ENCODE assay signal across 14 cellular contexts in the genomic region with DNA sequence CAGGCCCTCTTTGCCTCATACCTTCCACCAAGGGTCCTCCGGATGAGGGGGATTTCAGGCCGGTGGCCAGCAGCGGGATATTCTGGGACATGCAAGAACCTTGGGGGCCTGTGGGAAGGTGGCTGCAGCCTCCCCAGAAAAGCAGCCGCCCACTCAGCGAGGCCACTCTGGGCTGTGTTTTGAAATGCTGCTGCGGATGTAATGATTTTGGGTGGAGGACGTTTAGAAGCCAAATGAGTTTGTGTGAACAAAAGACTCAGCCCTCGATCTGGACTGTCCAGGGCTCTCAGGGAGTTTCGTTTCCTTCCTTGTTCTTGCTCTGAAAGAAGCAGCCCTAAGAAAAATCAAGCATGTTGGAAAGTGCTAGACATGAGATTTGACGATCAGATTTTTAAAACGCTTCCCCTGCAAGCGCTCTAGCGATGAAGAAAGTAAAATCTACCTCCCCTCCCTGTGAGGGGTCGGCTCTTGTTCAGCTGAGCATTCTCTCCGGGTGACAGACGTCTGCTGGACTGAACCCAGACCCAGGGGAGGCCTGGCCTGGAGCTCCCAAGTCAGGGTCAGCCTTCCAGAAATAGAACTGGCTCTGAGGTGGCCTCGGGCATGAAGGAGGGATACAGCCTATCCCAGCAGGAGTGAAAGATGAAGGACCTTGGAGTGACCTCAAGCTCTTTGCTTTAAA. TPM values are rescaled to one million over a fixed set of nuclear protein-coding genes. Genes with fewer than 3 reads are reported as not detected.
DNase-seq lines count a peak whose midpoint lies in the region; ATAC-seq, FAIRE-seq and TF ChIP-seq lines count a peak whose summit lies in the region.
"Had no signal": no experiment of that assay in that cellular context is flagged by ENCODE, and none has a peak within 500 bp of the region (broad histone marks: within the 10 kb centered on the region; RNA-seq: fewer than 3 reads in every experiment).

No MANE protein-coding gene starts in this region.

- 57 to 62% methylated on average over 17 of the region's 17 CpGs for WGBS in lung, 2 donors
- 39% methylated on average over 17 of the region's 17 CpGs for whole genome bisulfite sequencing in smooth muscle cell (ENCODE audit: low lambda C conversion rate)

- H3K9me3 Mint-ChIP-seq in HFFc6 (no peaks in the 10 kb centered on the region), endothelial cell (ENCODE audit: unreplicated experiment) (no peaks in the 10 kb centered on the region)
- H3K9me3 Mint-ChIP-seq in activated naive CD4-positive, alpha-beta T cell treated with anti-CD3 and anti-CD28 coated beads, Interleukin-2, amount 10 ng/mL, durations not matched to agents 7 days and 5 days = peaks cover under 1% of the 10 kb centered on the region

- H3K36me3 Mint-ChIP-seq in HFFc6 (ENCODE audit: low read depth) (peaks cover 18% of the 10 kb centered on the region), endothelial cell (ENCODE audit: low read depth, unreplicated experiment) (peaks cover 3% of the 10 kb centered on the region)
- peaks cover 25% of the 10 kb centered on the region for H3K36me3 Mint-ChIP-seq in activated naive CD4-positive, alpha-beta T cell treated with anti-CD3 and anti-CD28 coated beads, Interleukin-2, amount 10 ng/mL, durations not matched to agents 7 days and 5 days

- no peak overlapping the region for H3K9ac ChIP-seq in smooth muscle cell (ENCODE audit: low read depth)

- DNase-seq in HFFc6 = no peak
- DNase-seq in endothelial cell (ENCODE audit: low spot score) = no peak
- no peak for DNase-seq in lung (ENCODE audit: low spot score)
- DNase-seq in smooth muscle cell (lab: John Stamatoyannopoulos, UW; ENCODE audit: unreplicated experiment) = no peak
- DNase-seq in urothelium cell line (ENCODE audit: low spot score) = no peak
- DNase-seq in activated naive CD4-positive, alpha-beta T cell treated with anti-CD3 and anti-CD28 coated beads, Interleukin-2, amount 10 ng/mL, durations not matched to agents 7 days and 5 days = no peak
- DNase-seq: activated CD8-positive, alpha-beta memory T cell treated with anti-CD3 and anti-CD28 coated beads for 24 hours; central memory CD4-positive, alpha-beta T cell; COR-L47; NCI-H187; stimulated activated naive CD8-positive, alpha-beta T cell treated with anti-CD3 and anti-CD28 coated beads, Interleukin-15, Interleukin-2, amounts not matched to agents 100 U/mL and 50 U/mL, for 24 hours had no signal

- H3K27ac ChIP-seq in lung (ENCODE audit: low read depth in 1 of 2, low read length in 1 of 2) = peak overlapping the region; percentile 86 to 99
- H3K27ac ChIP-seq in smooth muscle cell (ENCODE audit: low read depth) = peak overlapping the region; percentile 57
- H3K27ac ChIP-seq: HL-60 had no signal

- H4K20me1 ChIP-seq in smooth muscle cell (ENCODE audit: low read depth) = peaks cover 86% of the 10 kb centered on the region

- ATAC-seq in lung (ENCODE audit: insufficient read depth, low FRiP score) (peak; percentile 24), HG03378 (IDR thresholded peaks at IDR 0.05; ENCODE audit: unreplicated experiment) (no peak), HG03469 (IDR thresholded peaks at IDR 0.05; ENCODE audit: unreplicated experiment) (no peak)
- ATAC-seq: stimulated activated naive CD8-positive, alpha-beta T cell treated with anti-CD3 and anti-CD28 coated beads, Interleukin-15, Interleukin-2, amounts not matched to agents 100 U/mL and 50 U/mL, for 24 hours had no signal

- H3K36me3 ChIP-seq in lung (ENCODE audit: control insufficient read depth in 2 of 2, insufficient read depth in 2 of 2, low read length in 2 of 2) (peaks cover 0 to 2% of the 10 kb centered on the region in 2 donors), smooth muscle cell (ENCODE audit: low read depth) (no peaks in the 10 kb centered on the region)

- H3K27ac Mint-ChIP-seq in HFFc6 (peak overlapping the region; percentile 55; the same call in 1 of the 2 replicates), endothelial cell (ENCODE audit: unreplicated experiment) (peak overlapping the region; percentile 68)
- H3K27ac Mint-ChIP-seq in activated naive CD4-positive, alpha-beta T cell treated with anti-CD3 and anti-CD28 coated beads, Interleukin-2, amount 10 ng/mL, durations not matched to agents 7 days and 5 days = no peak overlapping the region

- peaks cover 4% of the 10 kb centered on the region; the same call in 1 of the 2 replicates for H3K27me3 Mint-ChIP-seq in HFFc6 (ENCODE audit: insufficient read depth)
- peaks cover 7% of the 10 kb centered on the region for H3K27me3 Mint-ChIP-seq in endothelial cell (ENCODE audit: unreplicated experiment)
- H3K27me3 Mint-ChIP-seq in activated naive CD4-positive, alpha-beta T cell treated with anti-CD3 and anti-CD28 coated beads, Interleukin-2, amount 10 ng/mL, durations not matched to agents 7 days and 5 days = no peaks in the 10 kb centered on the region

- peaks cover 12% of the 10 kb centered on the region for H3F3A ChIP-seq in smooth muscle cell (ENCODE audit: low read depth)

- CTCF ChIA-PET in activated naive CD4-positive, alpha-beta T cell treated with anti-CD3 and anti-CD28 coated beads, Interleukin-2, amount 10 ng/mL, durations not matched to agents 7 days and 5 days (lab: Charles Lee) = no interaction called here

- TF ChIP-seq CTCF in HFFc6 (IDR thresholded peaks at IDR 0.05) = no peak
- TF ChIP-seq CTCF in endothelial cell (IDR thresholded peaks at IDR 0.05; ENCODE audit: unreplicated experiment) = no peak
- TF ChIP-seq CTCF in lung (IDR thresholded peaks at IDR 0.05; ENCODE audit: control extremely low read depth, extremely low read depth) = no peak
- TF ChIP-seq CTCF in smooth muscle cell (IDR thresholded peaks at IDR 0.05; ENCODE audit: borderline replicate concordance, insufficient read depth, poor library complexity, severe bottlenecking) = no peak

- peaks cover 95% of the 10 kb centered on the region for H3K79me2 ChIP-seq in smooth muscle cell (ENCODE audit: low read depth)

- H3K4me3 ChIP-seq in lung (no peak overlapping the region), smooth muscle cell (no peak overlapping the region)

- H2AFZ ChIP-seq in smooth muscle cell (ENCODE audit: low read depth) = no peak overlapping the region

- peak overlapping the region; percentile 62 for H3K4me2 ChIP-seq in smooth muscle cell

- H3K4me3 Mint-ChIP-seq in HFFc6 = peak overlapping the region; percentile 39; the same call in 1 of the 2 replicates
- no peak overlapping the region for H3K4me3 Mint-ChIP-seq in endothelial cell (ENCODE audit: unreplicated experiment)
- H3K4me3 Mint-ChIP-seq in activated naive CD4-positive, alpha-beta T cell treated with anti-CD3 and anti-CD28 coated beads, Interleukin-2, amount 10 ng/mL, durations not matched to agents 7 days and 5 days = no peak overlapping the region

- no peaks in the 10 kb centered on the region for H3K27me3 ChIP-seq in lung (ENCODE audit: control insufficient read depth, insufficient read depth)
- H3K27me3 ChIP-seq in smooth muscle cell (ENCODE audit: low read depth) = no peaks in the 10 kb centered on the region

- FAIRE-seq in urothelium cell line (lab: Jason Lieb, UNC) = no peak

- H3K4me1 ChIP-seq in lung (ENCODE audit: control insufficient read depth in 2 of 2, insufficient read depth in 2 of 2, low read length in 2 of 2) (peaks cover 24 to 57% of the 10 kb centered on the region in 2 donors), smooth muscle cell (ENCODE audit: low read depth) (peaks cover 64% of the 10 kb centered on the region)

- H3K4me1 Mint-ChIP-seq in HFFc6 (ENCODE audit: low read depth) = peaks cover 43% of the 10 kb centered on the region
- H3K4me1 Mint-ChIP-seq in endothelial cell (ENCODE audit: unreplicated experiment) = peaks cover 36% of the 10 kb centered on the region
- H3K4me1 Mint-ChIP-seq in activated naive CD4-positive, alpha-beta T cell treated with anti-CD3 and anti-CD28 coated beads, Interleukin-2, amount 10 ng/mL, durations not matched to agents 7 days and 5 days = peaks cover 5% of the 10 kb centered on the region

- H3K9me3 ChIP-seq in lung (ENCODE audit: control insufficient read depth in 2 of 2, insufficient read depth in 1 of 2, low read length in 1 of 2) (no peaks in the 10 kb centered on the region), smooth muscle cell (replicated peaks; ENCODE audit: low read depth) (no peaks in the 10 kb centered on the region)

RNA-seq across cellular contexts. Expression of gene HEG1, which starts 12.9 kb away (rescaled TPM):
- total RNA-seq in HFFc6 (2021; fragmentation: NEBNext Ultra II Directional; extraction: Animal tissue kit (Norgen Biotek cat#: 25700)) = 100 to 1,000 TPM in 4 of 6 experiments, 10 to 100 TPM in 2; 88.6 to 126 (median 105) TPM
- total RNA-seq in endothelial cell (ENCODE audit: unreplicated experiment) = 17.1 TPM
- 100 to 1,000 TPM in 1 of 2 donors, 10 to 100 TPM in 1; 90.4 to 115 TPM for total RNA-seq in lung
- polyA plus RNA-seq in lung = 10 to 100 TPM; 18.0 to 40.9 TPM
- total RNA-seq in smooth muscle cell = 43.5 and 50.3 TPM in 2 replicates
- polyA plus RNA-seq in smooth muscle cell = 28.0 and 32.8 TPM in 2 replicates
